Comparison of ENCODE assay signal across 27 cellular contexts in genomic region chr11:108500721-108501120, GRCh38. TPM values are rescaled to one million over a fixed set of nuclear protein-coding genes. Genes with fewer than 3 reads are reported as not detected.
"Had no signal": no experiment of that assay in that cellular context is flagged by ENCODE, and none has a peak within 500 bp of the region (broad histone marks: within the 10 kb centered on the region; RNA-seq: fewer than 3 reads in every experiment).

No MANE protein-coding gene starts in this region.

- DNase-seq: activated CD4-positive, alpha-beta T cell treated with anti-CD3 and anti-CD28 coated beads, Interleukin-2, amount 10 ng/mL, durations not matched to agents 24 days and 14 days; activated CD8-positive, alpha-beta T cell treated with anti-CD3 and anti-CD28 coated beads for 36 hours; activated naive CD4-positive, alpha-beta T cell treated with anti-CD3 and anti-CD28 coated beads, Interleukin-2, amount 10 ng/mL, durations not matched to agents 7 days and 5 days; activated T-cell treated with anti-CD3 and anti-CD28 coated beads, Interleukin-2, amount 50 U/mL, for 24 hours; aorta; brain microvascular endothelial cell; cerebellar nuclear complex; cortex of kidney; effector CD4-positive, alpha-beta T cell; glutamatergic neuron; hippocampal formation; midbrain; nephron progenitor cell; occipital lobe; right cardiac atrium; SK-N-SH; stimulated activated CD4-positive, alpha-beta T cell treated with anti-CD3 and anti-CD28 coated beads, Interleukin-4, amount 100 ng/mL, for 4 hours; T-helper 9 cell had no signal

- H3K4me1 ChIP-seq: prostate gland had no signal

- H3K4me3 Mint-ChIP-seq: activated CD4-positive, alpha-beta T cell treated with anti-CD3 and anti-CD28 coated beads, Interleukin-2, amount 10 ng/mL, durations not matched to agents 24 days and 14 days; activated CD8-positive, alpha-beta T cell treated with anti-CD3 and anti-CD28 coated beads for 36 hours; activated T-cell treated with anti-CD3 and anti-CD28 coated beads, Interleukin-2, amount 50 U/mL, for 24 hours; nephron progenitor cell; stimulated activated memory B cell treated with anti-CD40 and anti-IgM and Interleukin-4, amounts not matched to agents 10 μg/mL and 1 μg/mL and 100 μg/mL, for 72 hours had no signal

- ATAC-seq: activated CD8-positive, alpha-beta T cell treated with anti-CD3 and anti-CD28 coated beads for 36 hours; foreskin keratinocyte; left lobe of liver; right cardiac atrium; stimulated activated memory B cell treated with anti-CD40 and anti-IgM and Interleukin-4, amounts not matched to agents 10 μg/mL and 1 μg/mL and 100 μg/mL, for 72 hours had no signal

- H3K9ac ChIP-seq: SK-N-SH had no signal

- H3K4me2 ChIP-seq: SK-N-SH had no signal

- H3K9me3 ChIP-seq: prostate gland, SK-N-SH, thoracic aorta had no signal

- H3K27ac Mint-ChIP-seq: activated CD4-positive, alpha-beta T cell treated with anti-CD3 and anti-CD28 coated beads, Interleukin-2, amount 10 ng/mL, durations not matched to agents 24 days and 14 days; activated CD8-positive, alpha-beta T cell treated with anti-CD3 and anti-CD28 coated beads for 36 hours; activated T-cell treated with anti-CD3 and anti-CD28 coated beads, Interleukin-2, amount 50 U/mL, for 24 hours; activated T-helper 2 cell treated with anti-CD3 and anti-CD28 coated beads, Interferon-gamma antibody, Interleukin-2, Interleukin-4, amounts not matched to agents 10 μg/mL and 5 μg/mL and 100 μg/mL, durations not matched to agents 14 hours and 24 hours and 36 hours; nephron progenitor cell; stimulated activated memory B cell treated with anti-CD40 and anti-IgM and Interleukin-4, amounts not matched to agents 10 μg/mL and 1 μg/mL and 100 μg/mL, for 72 hours had no signal

- H3K36me3 Mint-ChIP-seq: stimulated activated memory B cell treated with anti-CD40 and anti-IgM and Interleukin-4, amounts not matched to agents 10 μg/mL and 1 μg/mL and 100 μg/mL, for 72 hours had no signal

- H3K27me3 Mint-ChIP-seq: activated CD4-positive, alpha-beta T cell treated with anti-CD3 and anti-CD28 coated beads, Interleukin-2, amount 10 ng/mL, durations not matched to agents 24 days and 14 days; activated CD8-positive, alpha-beta T cell treated with anti-CD3 and anti-CD28 coated beads for 36 hours; activated T-cell treated with anti-CD3 and anti-CD28 coated beads, Interleukin-2, amount 50 U/mL, for 24 hours; stimulated activated memory B cell treated with anti-CD40 and anti-IgM and Interleukin-4, amounts not matched to agents 10 μg/mL and 1 μg/mL and 100 μg/mL, for 72 hours had no signal

- H3K36me3 ChIP-seq: brain microvascular endothelial cell, prostate gland, thoracic aorta had no signal

- H3K9me3 Mint-ChIP-seq: activated CD4-positive, alpha-beta T cell treated with anti-CD3 and anti-CD28 coated beads, Interleukin-2, amount 10 ng/mL, durations not matched to agents 24 days and 14 days; activated CD8-positive, alpha-beta T cell treated with anti-CD3 and anti-CD28 coated beads for 36 hours; activated naive CD4-positive, alpha-beta T cell treated with anti-CD3 and anti-CD28 coated beads, Interleukin-2, amount 10 ng/mL, durations not matched to agents 7 days and 5 days; activated T-cell treated with anti-CD3 and anti-CD28 coated beads, Interleukin-2, amount 50 U/mL, for 24 hours; activated T-helper 2 cell treated with anti-CD3 and anti-CD28 coated beads, Interferon-gamma antibody, Interleukin-2, Interleukin-4, amounts not matched to agents 10 μg/mL and 5 μg/mL and 100 μg/mL, durations not matched to agents 14 hours and 24 hours and 36 hours; nephron progenitor cell; stimulated activated memory B cell treated with anti-CD40 and anti-IgM and Interleukin-4, amounts not matched to agents 10 μg/mL and 1 μg/mL and 100 μg/mL, for 72 hours had no signal

- H3K27ac ChIP-seq: brain microvascular endothelial cell, prostate gland had no signal

- FAIRE-seq: endothelial cell of umbilical vein, islet of Langerhans had no signal

- H3K4me3 ChIP-seq: lung, prostate gland, thoracic aorta had no signal

- H3K27me3 ChIP-seq: brain microvascular endothelial cell, foreskin keratinocyte had no signal

RNA-seq across cellular contexts. Expression of gene C11orf65, which starts 33.4 kb away (rescaled TPM):
- total RNA-seq: endothelial cell of umbilical vein, thoracic aorta had no signal
- polyA plus RNA-seq: aorta, endothelial cell of umbilical vein had no signal
